ENCODE assay signal across 35 cellular contexts in genomic region chr9:114470581-114470980, GRCh38.
"Had no signal": no experiment of that assay in that cellular context is flagged by ENCODE, and none has a peak within 500 bp of the region (broad histone marks: within the 10 kb centered on the region; RNA-seq: fewer than 3 reads in every experiment).

No MANE protein-coding gene starts in this region.

- H3K27ac Mint-ChIP-seq: activated B cell treated with CpG ODN at 0.5 μM for 24 hours; activated CD4-positive, alpha-beta memory T cell treated with anti-CD3 and anti-CD28 coated beads for 36 hours; activated CD4-positive, alpha-beta T cell treated with anti-CD3 and anti-CD28 coated beads, Interleukin-2, amount 10 ng/mL, durations not matched to agents 24 days and 14 days; activated CD8-positive, alpha-beta memory T cell treated with anti-CD3 and anti-CD28 coated beads, Interleukin-2, amount 10 ng/mL, durations not matched to agents 7 days and 5 days; activated CD8-positive, alpha-beta T cell treated with anti-CD3 and anti-CD28 coated beads for 36 hours; activated naive CD4-positive, alpha-beta T cell treated with anti-CD3 and anti-CD28 coated beads for 36 hours; activated naive CD4-positive, alpha-beta T cell treated with anti-CD3 and anti-CD28 coated beads, Interleukin-2, amount 50 U/mL, for 72 hours; activated naive CD8-positive, alpha-beta T cell treated with anti-CD3 and anti-CD28 coated beads for 36 hours; activated T-cell treated with anti-CD3 and anti-CD28 coated beads, Interleukin-2, amount 50 U/mL, for 72 hours; activated T-helper 1 cell treated with anti-CD3 and anti-CD28 coated beads, Interleukin-12 subunit alpha, Interleukin-12 subunit beta, Interleukin-2, Interleukin-4 antibody, amounts not matched to agents 30 ng/mL and 10 ng/mL and 1 ng/mL, durations not matched to agents 14 hours and 24 hours and 36 hours; activated T-helper 17 cell treated with anti-CD3 and anti-CD28 coated beads, Interleukin-2, amount 50 U/mL, for 72 hours; T-cell; T-helper 2 cell treated with Interferon-gamma antibody and Interleukin-4, amounts not matched to agents 5 μg/mL and 100 μg/mL, for 36 hours had no signal

- H3K4me1 ChIP-seq: breast epithelium had no signal

- H3K27me3 ChIP-seq: adrenal gland, body of pancreas, brain microvascular endothelial cell, breast epithelium had no signal

- H3K4me3 ChIP-seq: adrenal gland, body of pancreas, breast epithelium had no signal

- ATAC-seq: activated CD8-positive, alpha-beta memory T cell treated with anti-CD3 and anti-CD28 coated beads, Interleukin-2, amount 10 ng/mL, durations not matched to agents 7 days and 5 days; activated CD8-positive, alpha-beta T cell treated with anti-CD3 and anti-CD28 coated beads for 36 hours; activated naive CD4-positive, alpha-beta T cell treated with anti-CD3 and anti-CD28 coated beads, Interleukin-2, amount 50 U/mL, for 72 hours; activated T-cell treated with anti-CD3 and anti-CD28 coated beads, Interleukin-2, amount 50 U/mL, for 4 hours; activated T-cell treated with anti-CD3 and anti-CD28 coated beads, Interleukin-2, amount 50 U/mL, for 72 hours; activated T-helper 17 cell treated with anti-CD3 and anti-CD28 coated beads, Interleukin-2, amount 50 U/mL, for 72 hours; body of pancreas; T-cell had no signal

- DNase-seq: activated B cell treated with CpG ODN at 0.5 μM for 24 hours; activated CD4-positive, alpha-beta memory T cell treated with anti-CD3 and anti-CD28 coated beads for 36 hours; activated CD4-positive, alpha-beta T cell treated with anti-CD3 and anti-CD28 coated beads for 4 hours; activated CD4-positive, alpha-beta T cell treated with anti-CD3 and anti-CD28 coated beads, Interleukin-2, amount 10 ng/mL, durations not matched to agents 24 days and 14 days; activated CD4-positive, alpha-beta T cell treated with anti-CD3 and anti-CD28 coated beads, Interleukin-2, amount 50 U/mL, for 1 hour; activated CD4-positive, alpha-beta T cell treated with anti-CD3 and anti-CD28 coated beads, Interleukin-2, amount 50 U/mL, for 4 hours; activated CD4-positive, CD25-positive, alpha-beta regulatory T cell treated with anti-CD3 and anti-CD28 coated beads, Interleukin-2, amount 50 U/mL, for 72 hours; activated CD8-positive, alpha-beta memory T cell treated with anti-CD3 and anti-CD28 coated beads, Interleukin-2, amount 10 ng/mL, durations not matched to agents 7 days and 5 days; activated CD8-positive, alpha-beta T cell treated with anti-CD3 and anti-CD28 coated beads for 36 hours; activated effector memory CD4-positive, alpha-beta T cell treated with anti-CD3 and anti-CD28 coated beads, Interleukin-2, amount 50 U/mL, for 16 hours; activated gamma-delta T cell treated with Interleukin-2 at 50 U/mL for 16 hours; activated naive CD4-positive, alpha-beta T cell; activated naive CD4-positive, alpha-beta T cell treated with anti-CD3 and anti-CD28 coated beads for 36 hours; activated naive CD4-positive, alpha-beta T cell treated with anti-CD3 and anti-CD28 coated beads, Interleukin-2, amount 50 U/mL, for 16 hours; activated naive CD8-positive, alpha-beta T cell treated with anti-CD3 and anti-CD28 coated beads for 36 hours; activated T-cell treated with anti-CD3 and anti-CD28 coated beads for 4 hours; activated T-cell treated with anti-CD3 and anti-CD28 coated beads, Interleukin-2, amount 50 U/mL, for 1 hour; activated T-cell treated with anti-CD3 and anti-CD28 coated beads, Interleukin-2, amount 50 U/mL, for 4 hours; activated T-cell treated with anti-CD3 and anti-CD28 coated beads, Interleukin-2, amount 50 U/mL, for 72 hours; amniotic stem cell; aorta; body of pancreas; brain microvascular endothelial cell; central memory CD4-positive, alpha-beta T cell; cerebellar nuclear complex; T-cell; T-helper 2 cell; T-helper 9 cell had no signal

- H3K4me1 Mint-ChIP-seq: activated T-helper 17 cell treated with anti-CD3 and anti-CD28 coated beads, Interleukin-2, amount 50 U/mL, for 72 hours had no signal

- H3K27me3 Mint-ChIP-seq: activated B cell treated with CpG ODN at 0.5 μM for 24 hours; activated CD4-positive, alpha-beta memory T cell treated with anti-CD3 and anti-CD28 coated beads for 36 hours; activated CD4-positive, alpha-beta T cell treated with anti-CD3 and anti-CD28 coated beads, Interleukin-2, amount 10 ng/mL, durations not matched to agents 24 days and 14 days; activated CD8-positive, alpha-beta memory T cell treated with anti-CD3 and anti-CD28 coated beads, Interleukin-2, amount 10 ng/mL, durations not matched to agents 7 days and 5 days; activated CD8-positive, alpha-beta T cell treated with anti-CD3 and anti-CD28 coated beads for 36 hours; activated naive CD8-positive, alpha-beta T cell treated with anti-CD3 and anti-CD28 coated beads for 36 hours; activated T-helper 17 cell treated with anti-CD3 and anti-CD28 coated beads, Interleukin-2, amount 50 U/mL, for 72 hours; T-cell had no signal

- H3K36me3 Mint-ChIP-seq: activated CD4-positive, alpha-beta memory T cell treated with anti-CD3 and anti-CD28 coated beads for 36 hours; activated CD8-positive, alpha-beta memory T cell treated with anti-CD3 and anti-CD28 coated beads, Interleukin-2, amount 10 ng/mL, durations not matched to agents 7 days and 5 days; activated naive CD4-positive, alpha-beta T cell treated with anti-CD3 and anti-CD28 coated beads, Interleukin-2, amount 50 U/mL, for 72 hours; activated naive CD8-positive, alpha-beta T cell treated with anti-CD3 and anti-CD28 coated beads for 36 hours had no signal

- H3K4me3 Mint-ChIP-seq: activated B cell treated with CpG ODN at 0.5 μM for 24 hours; activated CD4-positive, alpha-beta memory T cell treated with anti-CD3 and anti-CD28 coated beads for 36 hours; activated CD4-positive, alpha-beta T cell treated with anti-CD3 and anti-CD28 coated beads, Interleukin-2, amount 10 ng/mL, durations not matched to agents 24 days and 14 days; activated CD8-positive, alpha-beta memory T cell treated with anti-CD3 and anti-CD28 coated beads, Interleukin-2, amount 10 ng/mL, durations not matched to agents 7 days and 5 days; activated CD8-positive, alpha-beta T cell treated with anti-CD3 and anti-CD28 coated beads for 36 hours; activated naive CD4-positive, alpha-beta T cell treated with anti-CD3 and anti-CD28 coated beads for 36 hours; activated naive CD8-positive, alpha-beta T cell treated with anti-CD3 and anti-CD28 coated beads for 36 hours; activated T-cell treated with anti-CD3 and anti-CD28 coated beads, Interleukin-2, amount 50 U/mL, for 4 hours; activated T-cell treated with anti-CD3 and anti-CD28 coated beads, Interleukin-2, amount 50 U/mL, for 72 hours; activated T-helper 1 cell treated with anti-CD3 and anti-CD28 coated beads, Interleukin-12 subunit alpha, Interleukin-12 subunit beta, Interleukin-2, Interleukin-4 antibody, amounts not matched to agents 30 ng/mL and 10 ng/mL and 1 ng/mL, durations not matched to agents 14 hours and 24 hours and 36 hours; activated T-helper 17 cell treated with anti-CD3 and anti-CD28 coated beads, Interleukin-2, amount 50 U/mL, for 72 hours; T-cell; T-helper 2 cell treated with Interferon-gamma antibody and Interleukin-4, amounts not matched to agents 5 μg/mL and 100 μg/mL, for 36 hours had no signal

- H3K36me3 ChIP-seq: brain microvascular endothelial cell, breast epithelium had no signal

- H3K27ac ChIP-seq: body of pancreas, brain microvascular endothelial cell, breast epithelium, VCaP had no signal

- H3K9me3 ChIP-seq: adrenal gland, body of pancreas had no signal
